ENCODE assay signal across 8 cellular contexts in the genomic region with DNA sequence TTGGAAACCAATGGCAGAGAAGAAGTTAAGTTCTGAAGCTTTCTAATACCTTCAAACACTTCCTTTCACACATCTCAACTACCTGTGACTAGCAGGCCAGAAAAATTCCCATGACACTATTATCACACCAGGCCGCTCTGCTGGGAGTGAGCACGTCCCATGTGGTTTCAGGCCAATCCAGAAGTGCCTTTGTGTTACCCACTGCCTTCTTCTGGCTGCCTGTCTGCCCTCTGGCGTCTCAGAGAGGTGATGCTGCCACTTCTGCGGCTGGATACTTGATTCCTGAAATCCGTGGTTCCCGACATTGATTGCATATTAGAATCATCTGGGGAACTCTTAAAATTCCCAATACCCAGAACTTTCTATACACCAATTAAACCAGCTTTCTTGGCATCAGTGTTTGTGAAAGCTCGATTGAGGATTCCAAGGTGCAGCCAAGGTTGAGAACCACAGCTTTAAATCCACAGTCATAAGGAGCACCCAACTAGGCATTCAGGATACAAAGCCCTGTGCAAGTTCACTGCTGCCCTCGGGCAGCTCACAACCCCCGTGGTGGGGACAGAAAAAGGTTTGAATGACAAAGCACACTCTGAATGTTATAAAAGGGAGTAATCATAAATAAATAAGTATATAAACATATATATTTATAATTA.
DNase-seq lines count a peak whose midpoint lies in the region; ATAC-seq and TF ChIP-seq lines count a peak whose summit lies in the region.

No MANE protein-coding gene starts in this region.

- ATAC-seq in activated CD4-positive, CD25-positive, alpha-beta regulatory T cell treated with anti-CD3 and anti-CD28 coated beads, Interleukin-2, amount 50 U/mL, for 24 hours: no peak
- no peak for ATAC-seq in HG03139 (IDR thresholded peaks at IDR 0.05; ENCODE audit: unreplicated experiment)
- ATAC-seq in HG03378 (IDR thresholded peaks at IDR 0.05; ENCODE audit: unreplicated experiment): no peak

- DNase-seq in Daoy (ENCODE audit: low read depth) (peak; percentile 87), NCI-H82 (lab: John Stamatoyannopoulos, UW) (peak; percentile 74), fibroblast of gingiva (ENCODE audit: low read depth) (peak; percentile 40), NCI-H2029 (lab: John Stamatoyannopoulos, UW) (no peak)

- H3K36me3 ChIP-seq in neural cell (ENCODE audit: insufficient read depth, low read length): no peaks in the 10 kb centered on the region

- no peaks in the 10 kb centered on the region for H3K27me3 ChIP-seq in neural cell (ENCODE audit: insufficient read depth, low read depth, low read length)

- no peak for TF ChIP-seq EP300 in neural cell (conservative IDR thresholded peaks at IDR 0.05; ENCODE audit: poor library complexity, severe bottlenecking)

- TF ChIP-seq RAD21 in neural cell (conservative IDR thresholded peaks at IDR 0.05): no peak

- H3K4me3 ChIP-seq in neural cell (ENCODE audit: low read length): no peak overlapping the region

- no peak overlapping the region for H3K4me2 ChIP-seq in neural cell (ENCODE audit: low read length)

- no peaks in the 10 kb centered on the region for H4K20me1 ChIP-seq in neural cell (ENCODE audit: insufficient read depth)

- no peak overlapping the region for H3K9ac ChIP-seq in neural cell (ENCODE audit: low read length)

- H3F3A ChIP-seq in neural cell (ENCODE audit: insufficient read depth, low read length, poor library complexity, severe bottlenecking): no peaks in the 10 kb centered on the region

- no peak overlapping the region for H3K27ac ChIP-seq in neural cell (ENCODE audit: low read length)

- H3K9me2 ChIP-seq in neural cell (ENCODE audit: insufficient read depth, low read length): no peaks in the 10 kb centered on the region

- H3K79me2 ChIP-seq in neural cell (replicated peaks; ENCODE audit: insufficient read depth, low read length): no peaks in the 10 kb centered on the region

- no peak overlapping the region for H2AFZ ChIP-seq in neural cell (ENCODE audit: low read depth, low read length)

- no peaks in the 10 kb centered on the region for H3K9me3 ChIP-seq in neural cell (ENCODE audit: low read length)

- TF ChIP-seq CTCF in neural cell (IDR thresholded peaks at IDR 0.05; ENCODE audit: poor library complexity, severe bottlenecking): peak; percentile 28

TF ChIP-seq in neural cell, 6 proteins besides CTCF, POLR2A, EP300 and RAD21:
- TF ChIP-seq EZH2 (IDR thresholded peaks at IDR 0.05; ENCODE audit: borderline replicate concordance, insufficient read depth, low read length, poor library complexity, severe bottlenecking) (no peak), SMC3 (conservative IDR thresholded peaks at IDR 0.05; ENCODE audit: poor library complexity) (no peak), POLR2AphosphoS5 (IDR thresholded peaks at IDR 0.05) (no peak), MXI1 (conservative IDR thresholded peaks at IDR 0.05; ENCODE audit: poor library complexity, severe bottlenecking) (no peak), TAF1 (IDR thresholded peaks at IDR 0.05; ENCODE audit: low read depth) (no peak)
- TF ChIP-seq, protein P1, sequence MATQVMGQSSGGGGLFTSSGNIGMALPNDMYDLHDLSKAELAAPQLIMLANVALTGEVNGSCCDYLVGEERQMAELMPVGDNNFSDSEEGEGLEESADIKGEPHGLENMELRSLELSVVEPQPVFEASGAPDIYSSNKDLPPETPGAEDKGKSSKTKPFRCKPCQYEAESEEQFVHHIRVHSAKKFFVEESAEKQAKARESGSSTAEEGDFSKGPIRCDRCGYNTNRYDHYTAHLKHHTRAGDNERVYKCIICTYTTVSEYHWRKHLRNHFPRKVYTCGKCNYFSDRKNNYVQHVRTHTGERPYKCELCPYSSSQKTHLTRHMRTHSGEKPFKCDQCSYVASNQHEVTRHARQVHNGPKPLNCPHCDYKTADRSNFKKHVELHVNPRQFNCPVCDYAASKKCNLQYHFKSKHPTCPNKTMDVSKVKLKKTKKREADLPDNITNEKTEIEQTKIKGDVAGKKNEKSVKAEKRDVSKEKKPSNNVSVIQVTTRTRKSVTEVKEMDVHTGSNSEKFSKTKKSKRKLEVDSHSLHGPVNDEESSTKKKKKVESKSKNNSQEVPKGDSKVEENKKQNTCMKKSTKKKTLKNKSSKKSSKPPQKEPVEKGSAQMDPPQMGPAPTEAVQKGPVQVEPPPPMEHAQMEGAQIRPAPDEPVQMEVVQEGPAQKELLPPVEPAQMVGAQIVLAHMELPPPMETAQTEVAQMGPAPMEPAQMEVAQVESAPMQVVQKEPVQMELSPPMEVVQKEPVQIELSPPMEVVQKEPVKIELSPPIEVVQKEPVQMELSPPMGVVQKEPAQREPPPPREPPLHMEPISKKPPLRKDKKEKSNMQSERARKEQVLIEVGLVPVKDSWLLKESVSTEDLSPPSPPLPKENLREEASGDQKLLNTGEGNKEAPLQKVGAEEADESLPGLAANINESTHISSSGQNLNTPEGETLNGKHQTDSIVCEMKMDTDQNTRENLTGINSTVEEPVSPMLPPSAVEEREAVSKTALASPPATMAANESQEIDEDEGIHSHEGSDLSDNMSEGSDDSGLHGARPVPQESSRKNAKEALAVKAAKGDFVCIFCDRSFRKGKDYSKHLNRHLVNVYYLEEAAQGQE (IDR thresholded peaks at IDR 0.05; ENCODE audit: borderline replicate concordance): no peak
